8 cellular contexts compared by ENCODE assay signal in the genomic region with DNA sequence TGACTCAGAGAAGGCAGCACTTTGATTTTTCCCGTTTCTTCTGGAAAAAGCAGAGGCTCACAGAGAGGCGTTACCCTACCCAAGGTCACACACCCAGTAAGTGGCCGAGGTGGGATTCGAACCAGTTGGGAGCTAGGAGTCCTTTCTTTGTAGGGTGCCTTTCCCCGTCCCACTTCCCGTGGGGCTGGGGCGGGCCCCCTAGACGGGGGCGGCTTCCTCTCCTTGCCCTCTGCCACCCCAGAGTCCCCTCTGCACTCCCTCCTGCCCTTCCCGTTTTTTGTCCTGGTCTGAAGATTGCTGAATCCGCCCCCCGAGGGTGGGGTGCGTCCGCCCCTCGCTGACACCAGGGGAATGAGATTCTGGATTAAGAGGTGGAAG. TPM values are rescaled to one million over a fixed set of nuclear protein-coding genes. Genes with fewer than 3 reads are reported as not detected.
A peak's percentile ranks its signal among the peaks of the same experiment; 100 is the strongest.
DNase-seq lines count a peak whose midpoint lies in the region; ATAC-seq and TF ChIP-seq lines count a peak whose summit lies in the region.

No MANE protein-coding gene starts in this region.

- H3K27ac ChIP-seq in 22Rv1 (peak overlapping the region; percentile 54), HUES6 (ENCODE audit: low read depth, low read length) (peak overlapping the region; percentile 79; the same call in 1 of the 2 replicates), cardiac muscle cell (peak overlapping the region; percentile 60), gastrocnemius medialis (peak overlapping the region; percentile 78 to 92 (median 89))

- peak overlapping the region; percentile 86 for H3K9ac ChIP-seq in HUES6 (ENCODE audit: low read length)

- DNase-seq in cardiac muscle cell (ENCODE audit: low read depth in 1 of 2, low spot score in 1 of 2) (no peak), gastrocnemius medialis (no peak)

- H3K9me3 ChIP-seq in HUES6 (ENCODE audit: control insufficient read depth, insufficient read depth, low read depth, low read length) (no peaks in the 10 kb centered on the region), cardiac muscle cell (ENCODE audit: low read depth) (no peaks in the 10 kb centered on the region), gastrocnemius medialis (no peaks in the 10 kb centered on the region)

- TF ChIP-seq POLR2A in gastrocnemius medialis (IDR thresholded peaks at IDR 0.05) = no peak

- peak overlapping the region; percentile 81 for H3K27ac Mint-ChIP-seq in activated T-helper 17 cell treated with anti-CD3 and anti-CD28 coated beads, Interleukin-2, amount 50 U/mL, for 72 hours

- TF ChIP-seq CTCF in 22Rv1 (IDR thresholded peaks at IDR 0.05) = no peak
- TF ChIP-seq CTCF in cardiac muscle cell (IDR thresholded peaks at IDR 0.05; ENCODE audit: low read depth, low read length) = no peak
- TF ChIP-seq CTCF in gastrocnemius medialis (IDR thresholded peaks at IDR 0.05 in 4 of 5, conservative IDR thresholded peaks at IDR 0.05 in 1 of 5) = no peak

- H3K36me3 ChIP-seq in HUES6 (ENCODE audit: control insufficient read depth, insufficient read depth, low read length) (peaks cover 12% of the 10 kb centered on the region), cardiac muscle cell (no peaks in the 10 kb centered on the region), gastrocnemius medialis (peaks cover 0 to 2% of the 10 kb centered on the region in 2 donors)

- peak overlapping the region; percentile 82 for H3K4me3 ChIP-seq in HUES6 (ENCODE audit: low read depth, low read length)
- peak overlapping the region; percentile 81 for H3K4me3 ChIP-seq in cardiac muscle cell
- peak overlapping the region; percentile 67 to 97 (median 92) for H3K4me3 ChIP-seq in gastrocnemius medialis

- no peaks in the 10 kb centered on the region for H3K27me3 Mint-ChIP-seq in activated T-helper 17 cell treated with anti-CD3 and anti-CD28 coated beads, Interleukin-2, amount 50 U/mL, for 72 hours

- no peaks in the 10 kb centered on the region for H3K9me3 Mint-ChIP-seq in activated T-helper 17 cell treated with anti-CD3 and anti-CD28 coated beads, Interleukin-2, amount 50 U/mL, for 72 hours

- H3K4me3 Mint-ChIP-seq in activated T-helper 17 cell treated with anti-CD3 and anti-CD28 coated beads, Interleukin-2, amount 50 U/mL, for 72 hours = peak overlapping the region; percentile 75

- no peaks in the 10 kb centered on the region for H3K4me1 Mint-ChIP-seq in activated T-helper 17 cell treated with anti-CD3 and anti-CD28 coated beads, Interleukin-2, amount 50 U/mL, for 72 hours

- no peak for ATAC-seq in activated T-helper 17 cell treated with anti-CD3 and anti-CD28 coated beads, Interleukin-2, amount 50 U/mL, for 72 hours (replicated peaks)
- ATAC-seq in gastrocnemius medialis = no peak
- ATAC-seq in HG03175 (IDR thresholded peaks at IDR 0.05; ENCODE audit: unreplicated experiment) = no peak
- ATAC-seq in HG02642 (IDR thresholded peaks at IDR 0.05; ENCODE audit: poor library complexity, unreplicated experiment) = no peak
- no peak for ATAC-seq in HG02970 (IDR thresholded peaks at IDR 0.05; ENCODE audit: low FRiP score, unreplicated experiment)

- in situ Hi-C loops in gastrocnemius medialis (cut with MboI; ENCODE audit: low sequenced_read_pairs in 4 of 4) = no loop called here

- H3K27me3 ChIP-seq in HUES6 (ENCODE audit: control insufficient read depth, insufficient read depth, low read length) (no peaks in the 10 kb centered on the region), cardiac muscle cell (no peaks in the 10 kb centered on the region), gastrocnemius medialis (no peaks in the 10 kb centered on the region)

- H3K36me3 Mint-ChIP-seq in activated T-helper 17 cell treated with anti-CD3 and anti-CD28 coated beads, Interleukin-2, amount 50 U/mL, for 72 hours (ENCODE audit: low read depth) = no peaks in the 10 kb centered on the region

- H3K4me1 ChIP-seq in HUES6 (ENCODE audit: control insufficient read depth, insufficient read depth, low read length) (peaks cover 30% of the 10 kb centered on the region), cardiac muscle cell (ENCODE audit: low read depth) (peaks cover 45% of the 10 kb centered on the region), gastrocnemius medialis (peaks cover 17 to 29% of the 10 kb centered on the region in 2 donors)

- intact Hi-C loops in gastrocnemius medialis (cut with DNase I; ENCODE audit: low total_unique reads) = no loop called here

RNA-seq across cellular contexts. Expression of gene TPCN2, which starts 0.7 kb away (rescaled TPM):
- 10 to 100 TPM; 12.8 to 15.9 TPM for total RNA-seq in activated T-helper 17 cell treated with anti-CD3 and anti-CD28 coated beads, Interleukin-2, amount 50 U/mL, for 72 hours
- 25.5 and 39.4 TPM in 2 replicates for total RNA-seq in cardiac muscle cell
- polyA plus RNA-seq in cardiac muscle cell = 42.2 and 50.1 TPM in 2 replicates
- 1 to 10 TPM; 1.4 to 4.1 (median 3.3) TPM for total RNA-seq in gastrocnemius medialis

RNA-seq across cellular contexts. Expression of gene MRGPRF, which starts 36.4 kb away (rescaled TPM):
- total RNA-seq in activated T-helper 17 cell treated with anti-CD3 and anti-CD28 coated beads, Interleukin-2, amount 50 U/mL, for 72 hours = not detected
- total RNA-seq in cardiac muscle cell (11.2 and 13.8 TPM in 2 replicates), gastrocnemius medialis (1 to 10 TPM; 1.8 to 6.7 (median 4.7) TPM)
- 9.3 and 9.7 TPM in 2 replicates for polyA plus RNA-seq in cardiac muscle cell
